In genomic region chr2:217437289-217437688, GRCh38 we compare ENCODE assay signal across 19 cellular contexts.
DNase-seq lines count a peak whose midpoint lies in the region; ATAC-seq and TF ChIP-seq lines count a peak whose summit lies in the region.
"Had no signal": no experiment of that assay in that cellular context is flagged by ENCODE, and none has a peak within 500 bp of the region (broad histone marks: within the 10 kb centered on the region; RNA-seq: fewer than 3 reads in every experiment).

No MANE protein-coding gene starts in this region.

- peak overlapping the region in 1 of 2 experiments; percentile 30 for H3K4ac ChIP-seq in mesenchymal stem cell (ENCODE audit: low read depth in 1 of 2, low read length in 2 of 2)

- H3K4me2 ChIP-seq in mesenchymal stem cell (ENCODE audit: low read length, poor library complexity, severe bottlenecking) = no peak overlapping the region

- H4K91ac ChIP-seq in mesenchymal stem cell (ENCODE audit: low read length) = no peak overlapping the region

- H2BK12ac ChIP-seq in mesenchymal stem cell (ENCODE audit: low read length in 2 of 2) = peak overlapping the region in 1 of 2 experiments; percentile 93

- H3K23ac ChIP-seq in mesenchymal stem cell (ENCODE audit: low read length in 2 of 2) = peak overlapping the region in 1 of 2 experiments; percentile 63

- peak overlapping the region; percentile 19 for H4K8ac ChIP-seq in mesenchymal stem cell (ENCODE audit: low read length)

- peak overlapping the region in 1 of 2 experiments; percentile 92 for H3K14ac ChIP-seq in mesenchymal stem cell (ENCODE audit: low read length in 2 of 2)

- peak; percentile 17 for DNase-seq in DMS 273 (lab: John Stamatoyannopoulos, UW; ENCODE audit: unreplicated experiment)
- no peak for DNase-seq in DMS 273 treated with DMSO at 0.1 percent for 48 hours (lab: John Stamatoyannopoulos, UW)
- DNase-seq in mesenchymal stem cell = no peak
- DNase-seq in gastrocnemius medialis = no peak
- peak in 1 of 2 donors; percentile 66 for DNase-seq in aorta
- DNase-seq in NCI-H2196 (lab: John Stamatoyannopoulos, UW; ENCODE audit: unreplicated experiment) = no peak
- DNase-seq in mesenteric fat pad (ENCODE audit: low spot score) = no peak
- DNase-seq in Peyer's patch = no peak
- DNase-seq: activated CD4-positive, alpha-beta T cell treated with anti-CD3 and anti-CD28 coated beads, Interleukin-2, amount 10 ng/mL, durations not matched to agents 24 days and 14 days; CD8-positive, alpha-beta T cell; effector memory CD4-positive, alpha-beta T cell; MG63; NCI-H1417; NCI-H2107; stimulated activated CD4-positive, alpha-beta T cell treated with anti-CD3 and anti-CD28 coated beads, Interleukin-4, amount 100 ng/mL, for 24 hours had no signal

- H2BK15ac ChIP-seq in mesenchymal stem cell (ENCODE audit: low read depth, poor library complexity, severe bottlenecking) = no peak overlapping the region

- in situ Hi-C loops in gastrocnemius medialis (cut with MboI; ENCODE audit: low sequenced_read_pairs in 4 of 4) = no loop called here

- H3K4me1 ChIP-seq in mesenchymal stem cell (ENCODE audit: control insufficient read depth, insufficient read depth, low read depth, low read length) (peaks cover 15% of the 10 kb centered on the region), gastrocnemius medialis (peaks cover 28 to 40% of the 10 kb centered on the region in 2 donors), aorta (ENCODE audit: control insufficient read depth in 1 of 2, insufficient read depth in 2 of 2, low read length in 2 of 2) (peaks cover 3 to 16% of the 10 kb centered on the region in 2 donors), Peyer's patch (peaks cover 0 to 25% (median 0%) of the 10 kb centered on the region in 4 donors)

- H3K27ac ChIP-seq in mesenchymal stem cell (ENCODE audit: low read length, poor library complexity, severe bottlenecking) (no peak overlapping the region), gastrocnemius medialis (peak overlapping the region in 3 of 4 donors; percentile 36 to 65 (median 44)), aorta (ENCODE audit: low read depth in 1 of 2, low read length in 2 of 2) (peak overlapping the region in 1 of 2 donors; percentile 69), Peyer's patch (peak overlapping the region in 2 of 4 donors; percentile 10 to 14)
- H3K27ac ChIP-seq: 22Rv1, HL-60, neutrophil had no signal

- peak overlapping the region in 1 of 2 experiments; percentile 67 for H3K18ac ChIP-seq in mesenchymal stem cell (ENCODE audit: low read depth in 1 of 2, low read length in 2 of 2)

- intact Hi-C loops in gastrocnemius medialis (cut with DNase I; ENCODE audit: low total_unique reads) = no loop called here
- intact Hi-C loops in aorta (cut with DNase I) = loop anchor here in 1 of 2 donors (10.0 kb wide), 1 partner anchor 742 kb away; the partner anchor contains the start of gene IGFBP5

- H2AK5ac ChIP-seq in mesenchymal stem cell (ENCODE audit: low read length, severe bottlenecking) = no peak overlapping the region

- H3K27me3 ChIP-seq in mesenchymal stem cell (ENCODE audit: control insufficient read depth in 1 of 2, insufficient read depth in 1 of 2, low read length in 2 of 2) = no peaks in the 10 kb centered on the region
- no peaks in the 10 kb centered on the region for H3K27me3 ChIP-seq in gastrocnemius medialis
- no peaks in the 10 kb centered on the region for H3K27me3 ChIP-seq in aorta (ENCODE audit: control insufficient read depth in 1 of 2, insufficient read depth in 2 of 2, low read length in 1 of 2)
- no peaks in the 10 kb centered on the region for H3K27me3 ChIP-seq in Peyer's patch
- H3K27me3 ChIP-seq: MG63, neutrophil had no signal

- H3K9me3 ChIP-seq in mesenchymal stem cell (ENCODE audit: control insufficient read depth, low read length) (no peaks in the 10 kb centered on the region), gastrocnemius medialis (no peaks in the 10 kb centered on the region), aorta (ENCODE audit: control insufficient read depth, low read length) (peaks cover 1% of the 10 kb centered on the region), Peyer's patch (no peaks in the 10 kb centered on the region)
- H3K9me3 ChIP-seq: HAP-1, MG63, neutrophil had no signal

- peak overlapping the region; percentile 81 for H3K9ac ChIP-seq in mesenchymal stem cell (ENCODE audit: low read length)

- H2AFZ ChIP-seq in mesenchymal stem cell (ENCODE audit: low read depth, low read length) = no peak overlapping the region

- ATAC-seq in gastrocnemius medialis = no peak
- peak; percentile 67 for ATAC-seq in aorta (ENCODE audit: low FRiP score)
- ATAC-seq: CD8-positive, alpha-beta T cell had no signal

- H3K4me3 ChIP-seq in mesenchymal stem cell (ENCODE audit: insufficient read depth in 1 of 2, low read depth in 1 of 2, low read length in 2 of 2) (no peak overlapping the region), gastrocnemius medialis (no peak overlapping the region), aorta (ENCODE audit: low read length in 2 of 2) (no peak overlapping the region), Peyer's patch (no peak overlapping the region)
- H3K4me3 ChIP-seq: HAP-1, MG63 had no signal

- TF ChIP-seq POLR2A in gastrocnemius medialis (IDR thresholded peaks at IDR 0.05) (no peak), Peyer's patch (IDR thresholded peaks at IDR 0.05) (no peak)

- H3K79me1 ChIP-seq in mesenchymal stem cell (replicated peaks; ENCODE audit: low read length, poor library complexity, severe bottlenecking) = no peaks in the 10 kb centered on the region

- no peak for TF ChIP-seq CTCF in gastrocnemius medialis (IDR thresholded peaks at IDR 0.05 in 4 of 5, conservative IDR thresholded peaks at IDR 0.05 in 1 of 5)
- no peak for TF ChIP-seq CTCF in Peyer's patch (IDR thresholded peaks at IDR 0.05)

- H2BK5ac ChIP-seq in mesenchymal stem cell (ENCODE audit: low read depth, low read length, poor library complexity, severe bottlenecking) = peak overlapping the region; percentile 53

- WGBS in mesenchymal stem cell = 93% methylated on average over 4 of the region's 5 CpGs
- WGBS in aorta, 2 donors = 18 to 21% methylated on average over 5 of the region's 5 CpGs

- H3K36me3 ChIP-seq in mesenchymal stem cell (ENCODE audit: control insufficient read depth in 1 of 2, insufficient read depth in 2 of 2, low read depth in 1 of 2, low read length in 2 of 2) (no peaks in the 10 kb centered on the region), gastrocnemius medialis (no peaks in the 10 kb centered on the region), aorta (ENCODE audit: control insufficient read depth in 1 of 2, insufficient read depth in 2 of 2, low read length in 1 of 2) (no peaks in the 10 kb centered on the region), Peyer's patch (no peaks in the 10 kb centered on the region)
- H3K36me3 ChIP-seq: HAP-1, MG63, neutrophil had no signal

- H2BK120ac ChIP-seq in mesenchymal stem cell (ENCODE audit: low read depth, low read length) = no peak overlapping the region
